In genomic region chr1:76125441-76126215, GRCh38 we compare ENCODE assay signal across 16 cellular contexts.
"Had no signal": no experiment of that assay in that cellular context is flagged by ENCODE, and none has a peak within 500 bp of the region (broad histone marks: within the 10 kb centered on the region; RNA-seq: fewer than 3 reads in every experiment).

No MANE protein-coding gene starts in this region.

- H3K27me3 Mint-ChIP-seq: activated naive CD8-positive, alpha-beta T cell treated with anti-CD3 and anti-CD28 coated beads, Interleukin-2, amount 50 U/mL, for 24 hours; stimulated activated naive CD8-positive, alpha-beta T cell treated with anti-CD3 and anti-CD28 coated beads, Interleukin-15, Interleukin-2, amounts not matched to agents 100 ng/mL and 50 ng/mL, for 24 hours had no signal

- H3K36me3 ChIP-seq: breast epithelium, gastrocnemius medialis, left lung, prostate gland, thoracic aorta had no signal

- H3K27ac Mint-ChIP-seq: activated naive CD8-positive, alpha-beta T cell treated with anti-CD3 and anti-CD28 coated beads, Interleukin-2, amount 50 U/mL, for 24 hours; natural killer cell treated with Interleukin-12 subunit alpha and Interleukin-12 subunit beta and Interleukin-15 and Interleukin-18, amount 100 ng/mL, for 72 hours; stimulated activated naive CD8-positive, alpha-beta T cell treated with anti-CD3 and anti-CD28 coated beads, Interleukin-15, Interleukin-2, amounts not matched to agents 100 ng/mL and 50 ng/mL, for 24 hours had no signal

- DNase-seq: activated CD4-positive, CD25-positive, alpha-beta regulatory T cell treated with anti-CD3 and anti-CD28 coated beads, Interleukin-2, amount 50 U/mL, for 72 hours; activated naive CD4-positive, alpha-beta T cell treated with Interleukin-2 at 50 U/mL for 16 hours; activated naive CD8-positive, alpha-beta T cell treated with anti-CD3 and anti-CD28 coated beads, Interleukin-2, amount 50 U/mL, for 24 hours; aorta; gastrocnemius medialis; left lung; mesenchymal stem cell; right cardiac atrium; T-helper 1 cell; T1000 had no signal

- H3K27ac ChIP-seq: breast epithelium, gastrocnemius medialis, left lung, prostate gland, thoracic aorta had no signal

- H3K36me3 Mint-ChIP-seq: natural killer cell treated with Interleukin-12 subunit alpha and Interleukin-12 subunit beta and Interleukin-15 and Interleukin-18, amount 100 ng/mL, for 72 hours had no signal

- H3K27me3 ChIP-seq: breast epithelium, gastrocnemius medialis, left lung had no signal

- H3K4me1 ChIP-seq: breast epithelium, prostate gland had no signal

- H3K9me3 Mint-ChIP-seq: activated naive CD8-positive, alpha-beta T cell treated with anti-CD3 and anti-CD28 coated beads, Interleukin-2, amount 50 U/mL, for 24 hours; natural killer cell treated with Interleukin-12 subunit alpha and Interleukin-12 subunit beta and Interleukin-15 and Interleukin-18, amount 100 ng/mL, for 72 hours; stimulated activated naive CD8-positive, alpha-beta T cell treated with anti-CD3 and anti-CD28 coated beads, Interleukin-15, Interleukin-2, amounts not matched to agents 100 ng/mL and 50 ng/mL, for 24 hours had no signal

- H3K4me3 ChIP-seq: breast epithelium, gastrocnemius medialis, left lung, prostate gland, smooth muscle cell, thoracic aorta had no signal

- H3K4me3 Mint-ChIP-seq: activated naive CD8-positive, alpha-beta T cell treated with anti-CD3 and anti-CD28 coated beads, Interleukin-2, amount 50 U/mL, for 24 hours; natural killer cell treated with Interleukin-12 subunit alpha and Interleukin-12 subunit beta and Interleukin-15 and Interleukin-18, amount 100 ng/mL, for 72 hours; stimulated activated naive CD8-positive, alpha-beta T cell treated with anti-CD3 and anti-CD28 coated beads, Interleukin-15, Interleukin-2, amounts not matched to agents 100 ng/mL and 50 ng/mL, for 24 hours had no signal

- H3K9me3 ChIP-seq: breast epithelium, gastrocnemius medialis, left lung, prostate gland, thoracic aorta had no signal

- H3K4me1 Mint-ChIP-seq: activated naive CD8-positive, alpha-beta T cell treated with anti-CD3 and anti-CD28 coated beads, Interleukin-2, amount 50 U/mL, for 24 hours had no signal
